Comparison of ENCODE assay signal across 15 cellular contexts in genomic region chr12:68841717-68842116, GRCh38. TPM values are rescaled to one million over a fixed set of nuclear protein-coding genes. Genes with fewer than 3 reads are reported as not detected.
DNase-seq lines count a peak whose midpoint lies in the region; ATAC-seq and TF ChIP-seq lines count a peak whose summit lies in the region.
"Had no signal": no experiment of that assay in that cellular context is flagged by ENCODE, and none has a peak within 500 bp of the region (broad histone marks: within the 10 kb centered on the region; RNA-seq: fewer than 3 reads in every experiment).

No MANE protein-coding gene starts in this region.

- H3K36me3 Mint-ChIP-seq in CD8-positive, alpha-beta T cell = peaks cover 65% of the 10 kb centered on the region
- peaks cover 52% of the 10 kb centered on the region for H3K36me3 Mint-ChIP-seq in endodermal cell (ENCODE audit: low read depth)
- H3K36me3 Mint-ChIP-seq in MCF 10A (ENCODE audit: insufficient read depth, unreplicated experiment) = peaks cover 100% of the 10 kb centered on the region

- H3K9ac ChIP-seq in endodermal cell (ENCODE audit: extremely low read depth, low read length, poor library complexity, severe bottlenecking) = no peak overlapping the region

- H3K4me3 ChIP-seq in A673 (ENCODE audit: low read depth, low read length, poor library complexity, severe bottlenecking) (no peak overlapping the region), endodermal cell (ENCODE audit: low read length) (no peak overlapping the region)
- H3K4me3 ChIP-seq in CD8-positive, alpha-beta T cell (ENCODE audit: low read depth, low read length) = no peak overlapping the region
- H3K4me3 ChIP-seq: GM23338 had no signal

- no peaks in the 10 kb centered on the region for H3K9me3 ChIP-seq in A673 (ENCODE audit: low read depth, low read length, poor library complexity, severe bottlenecking)
- H3K9me3 ChIP-seq in CD8-positive, alpha-beta T cell (ENCODE audit: low read length) = no peaks in the 10 kb centered on the region
- H3K9me3 ChIP-seq in endodermal cell (ENCODE audit: control insufficient read depth, low read length) = no peaks in the 10 kb centered on the region
- H3K9me3 ChIP-seq: BE2C, Caco-2 had no signal

- POLR2A ChIA-PET in A673 (lab: Charles Lee; ENCODE audit: low non-redundant PET) (interaction anchor here (0.6 kb wide), 2 partner anchors 9 to 20 kb away, joined by 3 to 5 read pairs; no protein-coding TSS in a partner anchor), MCF 10A (lab: Yijun Ruan, JAX) (interaction anchor here (0.7 to 1.4 kb wide), 6 partner anchors 11 to 95 kb away, joined by 3 to 5 read pairs (median 4); partner anchors contain the start of gene SLC35E3)
- POLR2A ChIA-PET in CD8-positive, alpha-beta T cell (lab: Charles Lee) = interaction anchor here (1.7 kb wide), 1 partner anchor 13 kb away, joined by 4 read pairs; no protein-coding TSS in a partner anchor

- H3K36me3 ChIP-seq in A673 (ENCODE audit: insufficient read depth, low read length, poor library complexity, severe bottlenecking) (peaks cover 66% of the 10 kb centered on the region), endodermal cell (ENCODE audit: control insufficient read depth, insufficient read depth, low read length) (peaks cover 82% of the 10 kb centered on the region)
- H3K36me3 ChIP-seq in CD8-positive, alpha-beta T cell (ENCODE audit: insufficient read depth, low read length) = peaks cover 31% of the 10 kb centered on the region

- intact Hi-C loops in A673 (cut with micrococcal nuclease; ENCODE audit: unreplicated experiment) (no loop called here), MCF 10A (cut with micrococcal nuclease) (no loop called here)
- intact Hi-C loops in CD8-positive, alpha-beta T cell (cut with DNase I, micrococcal nuclease) = no loop called here

- no peaks in the 10 kb centered on the region for H3K9me3 Mint-ChIP-seq in CD8-positive, alpha-beta T cell
- H3K9me3 Mint-ChIP-seq in endodermal cell = no peaks in the 10 kb centered on the region
- H3K9me3 Mint-ChIP-seq in MCF 10A (ENCODE audit: unreplicated experiment) = no peaks in the 10 kb centered on the region
- H3K9me3 Mint-ChIP-seq: CD8-positive, alpha-beta memory T cell; GM23338; H9 had no signal

- BruUV-seq in A673 (replicated peaks; lab: Mats Ljungman, UMichigan) (no TSS peak), MCF 10A (replicated peaks; lab: Mats Ljungman, UMichigan) (no TSS peak)

- CTCF ChIA-PET in A673 (lab: Charles Lee) = no interaction called here
- CTCF ChIA-PET in CD8-positive, alpha-beta T cell (lab: Charles Lee) = interaction anchor here (4.2 kb wide), 1 partner anchor 11 kb away, joined by 17 read pairs; no protein-coding TSS in a partner anchor
- CTCF ChIA-PET in MCF 10A (lab: Yijun Ruan, JAX) = interaction anchor here (0.6 kb wide), 1 partner anchor 232 kb away, joined by 3 read pairs; no protein-coding TSS in a partner anchor

- H3K27ac Mint-ChIP-seq in CD8-positive, alpha-beta T cell = peak overlapping the region; percentile 74
- H3K27ac Mint-ChIP-seq in endodermal cell (peak overlapping the region; percentile 30), MCF 10A (ENCODE audit: low read depth, unreplicated experiment) (no peak overlapping the region)
- H3K27ac Mint-ChIP-seq: GM23338, H9 had no signal

- TF ChIP-seq POLR2A in erythroblast (IDR thresholded peaks at IDR 0.05; ENCODE audit: low read length) = no peak

- in situ Hi-C loops in KBM-7 (cut with MboI; ENCODE audit: low pct_unique_long_range_greater_than_20kb, low sequenced_read_pairs) = no loop called here

- H3K27me3 Mint-ChIP-seq in CD8-positive, alpha-beta T cell (ENCODE audit: low read depth) = no peaks in the 10 kb centered on the region
- H3K27me3 Mint-ChIP-seq in endodermal cell (ENCODE audit: insufficient read depth) (no peaks in the 10 kb centered on the region), MCF 10A (ENCODE audit: insufficient read depth, unreplicated experiment) (no peaks in the 10 kb centered on the region)
- H3K27me3 Mint-ChIP-seq: CD8-positive, alpha-beta memory T cell had no signal

- peaks cover 5% of the 10 kb centered on the region for H3K4me1 Mint-ChIP-seq in CD8-positive, alpha-beta T cell (ENCODE audit: low read depth)
- H3K4me1 Mint-ChIP-seq in endodermal cell (no peaks in the 10 kb centered on the region), MCF 10A (ENCODE audit: insufficient read depth, unreplicated experiment) (no peaks in the 10 kb centered on the region)
- H3K4me1 Mint-ChIP-seq: GM23338, H9 had no signal

- DNase-seq in A673 (ENCODE audit: low spot score) (no peak), KBM-7 (peak; percentile 38), endodermal cell (no peak), NCI-H1048 (lab: John Stamatoyannopoulos, UW) (no peak), erythroblast (lab: John Stamatoyannopoulos, UW) (no peak), MCF 10A (ENCODE audit: unreplicated experiment) (no peak)
- DNase-seq in CD8-positive, alpha-beta T cell = no peak
- DNase-seq: BE2C; Caco-2; CD8-positive, alpha-beta memory T cell; DND-41; GDM1; H9 had no signal

- H3K4me3 Mint-ChIP-seq in CD8-positive, alpha-beta T cell = no peak overlapping the region
- H3K4me3 Mint-ChIP-seq in endodermal cell = no peak overlapping the region
- H3K4me3 Mint-ChIP-seq in MCF 10A (ENCODE audit: unreplicated experiment) = no peak overlapping the region
- H3K4me3 Mint-ChIP-seq: CD8-positive, alpha-beta memory T cell; GM23338; H9 had no signal

- H3K27me3 ChIP-seq in A673 (replicated peaks; ENCODE audit: insufficient read depth, low read depth, low read length, poor library complexity) = no peaks in the 10 kb centered on the region
- no peaks in the 10 kb centered on the region for H3K27me3 ChIP-seq in CD8-positive, alpha-beta T cell (ENCODE audit: insufficient read depth, low read length)
- H3K27me3 ChIP-seq in endodermal cell (ENCODE audit: control insufficient read depth, insufficient read depth, low read length, poor library complexity, severe bottlenecking) = no peaks in the 10 kb centered on the region
- H3K27me3 ChIP-seq: BE2C had no signal

- TF ChIP-seq CTCF in A673 (conservative IDR thresholded peaks at IDR 0.05; ENCODE audit: low read depth, low read length) (no peak), endodermal cell (conservative IDR thresholded peaks at IDR 0.05) (no peak), MCF 10A (IDR thresholded peaks at IDR 0.05; ENCODE audit: unreplicated experiment) (no peak)
- no peak for TF ChIP-seq CTCF in CD8-positive, alpha-beta T cell (IDR thresholded peaks at IDR 0.05)

- H3K4me1 ChIP-seq in A673 (ENCODE audit: insufficient read depth, low read length, poor library complexity, severe bottlenecking) (no peaks in the 10 kb centered on the region), endodermal cell (ENCODE audit: control insufficient read depth, insufficient read depth, low read length) (no peaks in the 10 kb centered on the region)
- H3K4me1 ChIP-seq in CD8-positive, alpha-beta T cell (ENCODE audit: insufficient read depth, low read length) = no peaks in the 10 kb centered on the region
- H3K4me1 ChIP-seq: BE2C, Caco-2 had no signal

- H3K27ac ChIP-seq in A673 (ENCODE audit: low read depth, low read length, poor library complexity, severe bottlenecking) = peak overlapping the region; percentile 25
- no peak overlapping the region for H3K27ac ChIP-seq in CD8-positive, alpha-beta T cell (ENCODE audit: low read depth, low read length)
- no peak overlapping the region for H3K27ac ChIP-seq in endodermal cell (ENCODE audit: low read depth, low read length)
- H3K27ac ChIP-seq: C4-2B had no signal

- ATAC-seq in CD8-positive, alpha-beta T cell = no peak
- ATAC-seq: GM23338 had no signal

- WGBS in endodermal cell (ENCODE audit: insufficient coverage in 1 of 2, insufficient read length in 1 of 2), 2 experiments = 86 to 96% methylated on average over 1 to 2 of the region's 2 CpGs

RNA-seq across cellular contexts. Expression of gene MDM2, which starts 33.7 kb away (rescaled TPM):
- total RNA-seq in A673 (2021) (132 and 149 TPM in 2 replicates), endodermal cell (100 to 1,000 TPM; 102 to 137 TPM), MCF 10A (2022) (353 and 383 TPM in 2 replicates)
- 10 to 100 TPM; 95.1 to 98.0 TPM for total RNA-seq in CD8-positive, alpha-beta T cell
- 42.8 TPM for polyA plus RNA-seq in endodermal cell (2013, experiment 1 of 2)
- polyA plus RNA-seq in endodermal cell (2013, experiment 2 of 2) = 47.9 TPM
